Comparison of ENCODE assay signal across 8 cellular contexts in the genomic region with DNA sequence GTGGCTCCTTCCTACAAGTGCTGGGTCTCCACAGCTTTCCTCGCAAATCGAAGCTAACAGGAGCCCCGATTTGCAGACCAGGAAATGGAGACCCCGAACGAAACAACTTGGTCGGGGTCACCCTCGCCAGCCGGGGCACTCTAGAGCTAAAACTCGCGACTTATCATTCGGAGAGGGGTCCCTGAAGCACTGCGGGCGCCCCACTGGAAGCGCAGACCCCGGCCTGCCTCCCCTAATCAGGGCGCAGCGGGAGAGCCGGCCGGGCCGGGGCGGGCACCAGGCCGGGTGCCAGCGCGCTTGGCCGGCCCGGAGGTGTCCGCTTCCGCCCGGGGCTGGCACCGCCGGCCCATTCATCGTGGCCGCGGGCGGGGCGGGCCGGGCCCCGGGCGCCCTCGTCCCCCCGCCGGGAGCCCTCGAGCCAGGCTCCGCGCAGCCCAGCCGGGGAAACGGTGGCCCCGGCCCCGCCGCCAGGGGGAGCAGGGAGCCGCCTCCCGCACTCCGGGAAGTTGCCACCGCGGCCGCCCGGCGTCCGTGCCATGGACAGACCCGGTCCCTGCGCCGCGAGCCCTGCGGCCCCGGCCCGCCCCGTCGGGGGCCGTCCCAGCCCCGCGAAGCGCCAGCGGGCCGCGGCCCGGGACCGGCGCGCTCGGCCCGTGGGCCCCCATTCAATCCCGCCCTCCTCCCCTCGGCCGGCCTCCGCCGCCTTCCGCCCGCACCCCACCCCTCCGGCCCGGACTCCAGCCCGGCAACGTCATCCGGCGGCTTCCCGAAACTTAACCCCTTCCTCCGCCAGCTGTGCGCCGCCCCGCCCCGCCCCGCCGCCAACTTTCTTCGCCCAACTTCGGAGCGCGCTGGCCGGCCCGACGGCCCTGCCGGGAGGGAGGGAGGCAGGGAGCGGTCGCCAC. TPM values are rescaled to one million over a fixed set of nuclear protein-coding genes. Genes with fewer than 3 reads are reported as not detected.
DNase-seq lines count a peak whose midpoint lies in the region; ATAC-seq and FAIRE-seq lines count a peak whose summit lies in the region.

No MANE protein-coding gene starts in this region.

- H4K8ac ChIP-seq in neuronal stem cell (ENCODE audit: low read depth, low read length) = no peak overlapping the region

- peak overlapping the region; percentile 94 for H3K4me2 ChIP-seq in neuronal stem cell (ENCODE audit: insufficient read depth, low read length, poor library complexity, severe bottlenecking)

- H2AFZ ChIP-seq in neuronal stem cell (ENCODE audit: low read length) = peak overlapping the region; percentile 94

- peak; percentile 36 for ATAC-seq in GM19463 (IDR thresholded peaks at IDR 0.05; ENCODE audit: unreplicated experiment)

- H3K18ac ChIP-seq in neuronal stem cell (ENCODE audit: low read length) = peak overlapping the region; percentile 86

- H3K9me3 ChIP-seq in SJSA1 (replicated peaks) (no peaks in the 10 kb centered on the region), neuronal stem cell (replicated peaks in 1 of 2; ENCODE audit: control insufficient read depth in 2 of 2, insufficient read depth in 1 of 2, low read depth in 1 of 2, low read length in 2 of 2) (no peaks in the 10 kb centered on the region), subcutaneous abdominal adipose tissue (ENCODE audit: control insufficient read depth in 5 of 5, low read length in 5 of 5) (no peaks in the 10 kb centered on the region)

- H3K14ac ChIP-seq in neuronal stem cell (ENCODE audit: low read length) = no peak overlapping the region

- H2BK5ac ChIP-seq in neuronal stem cell (ENCODE audit: low read length) = no peak overlapping the region

- no peaks in the 10 kb centered on the region for H3K27me3 ChIP-seq in SJSA1 (replicated peaks)
- H3K27me3 ChIP-seq in neuronal stem cell (ENCODE audit: control insufficient read depth in 3 of 3, insufficient read depth in 3 of 3, low read depth in 1 of 3, low read length in 3 of 3) = peaks cover 0 to 18% (median 2%) of the 10 kb centered on the region in 3 experiments
- H3K27me3 ChIP-seq in subcutaneous abdominal adipose tissue (ENCODE audit: control insufficient read depth in 5 of 5, insufficient read depth in 4 of 5, low read length in 5 of 5) = no peaks in the 10 kb centered on the region

- FAIRE-seq in frontal cortex (lab: Jason Lieb, UNC) = no peak

- H2BK15ac ChIP-seq in neuronal stem cell (ENCODE audit: low read length) = no peak overlapping the region

- peak overlapping the region; percentile 42 for H2AK5ac ChIP-seq in neuronal stem cell (ENCODE audit: low read depth, low read length)

- H4K91ac ChIP-seq in neuronal stem cell (ENCODE audit: low read depth, low read length, poor library complexity) = no peak overlapping the region

- H3K27ac ChIP-seq in SJSA1 (peak overlapping the region; percentile 76), neuronal stem cell (replicated peaks; ENCODE audit: low read length) (no peak overlapping the region), subcutaneous abdominal adipose tissue (ENCODE audit: low read depth, low read length) (peak overlapping the region; percentile 95)

- H3K4ac ChIP-seq in neuronal stem cell (ENCODE audit: low read length) = no peak overlapping the region

- H2BK120ac ChIP-seq in neuronal stem cell (ENCODE audit: low read depth, low read length) = no peak overlapping the region

- H3K4me3 ChIP-seq in SJSA1 (peak overlapping the region; percentile 91), neuronal stem cell (ENCODE audit: low read length in 2 of 2) (peak overlapping the region; percentile 71 to 98), subcutaneous abdominal adipose tissue (ENCODE audit: low read depth in 1 of 5, low read length in 5 of 5) (peak overlapping the region; percentile 76 to 83 (median 79))

- DNase-seq in COLO829 (ENCODE audit: low spot score) (peak; percentile 68), HT1080 (ENCODE audit: low read depth) (peak; percentile 53), SJSA1 (ENCODE audit: low read depth in 1 of 2, low spot score in 2 of 2) (peak; percentile 66 to 84), frontal cortex (ENCODE audit: low spot score in 2 of 2) (peak; percentile 84 to 92), neuronal stem cell (ENCODE audit: low spot score) (peak; percentile 72)
- peak; percentile 82 for DNase-seq in activated naive CD4-positive, alpha-beta T cell treated with Interleukin-2 at 50 U/mL for 16 hours

- H3K4me1 ChIP-seq in SJSA1 (replicated peaks) (peaks cover 30% of the 10 kb centered on the region), neuronal stem cell (ENCODE audit: control insufficient read depth in 2 of 2, insufficient read depth in 1 of 2, low read depth in 1 of 2, low read length in 2 of 2) (peaks cover 0 to 9% of the 10 kb centered on the region in 2 donors), subcutaneous abdominal adipose tissue (ENCODE audit: control insufficient read depth in 5 of 5, insufficient read depth in 5 of 5, low read length in 5 of 5) (peaks cover 7 to 26% (median 23%) of the 10 kb centered on the region in 5 donors)

- no peak overlapping the region for H2BK12ac ChIP-seq in neuronal stem cell (ENCODE audit: low read length)

- H3K23ac ChIP-seq in neuronal stem cell (ENCODE audit: low read depth, low read length, poor library complexity) = no peak overlapping the region

- H3K9ac ChIP-seq in neuronal stem cell (ENCODE audit: low read depth, low read length, poor library complexity) (peak overlapping the region; percentile 64), subcutaneous abdominal adipose tissue (ENCODE audit: low read length in 5 of 5) (peak overlapping the region in 4 of 5 donors; percentile 87 to 92 (median 89))

- no peaks in the 10 kb centered on the region for H3K79me1 ChIP-seq in neuronal stem cell (ENCODE audit: low read depth, low read length)

- H3K36me3 ChIP-seq in SJSA1 (peaks cover 56% of the 10 kb centered on the region), neuronal stem cell (replicated peaks in 1 of 2; ENCODE audit: control insufficient read depth in 2 of 2, insufficient read depth in 2 of 2, low read length in 2 of 2) (no peaks in the 10 kb centered on the region), subcutaneous abdominal adipose tissue (ENCODE audit: control insufficient read depth in 5 of 5, insufficient read depth in 5 of 5, low read length in 5 of 5) (peaks cover 0 to 11% (median 9%) of the 10 kb centered on the region in 5 donors)

- no CpG with 5 or more reads among the region's 112 CpGs for WGBS in neuronal stem cell (ENCODE audit: extremely low coverage in 2 of 2, insufficient read length in 2 of 2, insufficient replicate concordance in 1 of 2), 2 donors

RNA-seq across cellular contexts. Expression of gene RRBP1, which starts 1.0 kb away (rescaled TPM):
- total RNA-seq in HT1080 (2014; rRNA removed; shearing (Covaris generic)) = 91.4 and 106 TPM in 2 replicates
- polyA plus RNA-seq in HT1080 (2015; cell fraction: cytosol; rRNA removed) = 35.4 and 36.3 TPM in 2 replicates
- 292 and 317 TPM in 2 replicates for polyA plus RNA-seq in HT1080 (2015; cell fraction: nucleus; rRNA removed)
- 241 and 272 TPM in 2 replicates for total RNA-seq in SJSA1 (2014; rRNA removed; shearing (Covaris generic))
- 6.1 TPM for total RNA-seq in frontal cortex
- polyA plus RNA-seq in neuronal stem cell (2013, experiment 1 of 2) = 22.3 TPM
- 23.5 TPM for polyA plus RNA-seq in neuronal stem cell (2013, experiment 2 of 2)

RNA-seq across cellular contexts. Expression of gene BANF2, which starts 18.7 kb away (rescaled TPM):
- total RNA-seq in HT1080 (2014; rRNA removed; shearing (Covaris generic)) = not detected in 2 replicates
- not detected in 2 replicates for polyA plus RNA-seq in HT1080 (2015; cell fraction: cytosol; rRNA removed)
- polyA plus RNA-seq in HT1080 (2015; cell fraction: nucleus; rRNA removed) = not detected in 2 replicates
- not detected in 2 replicates for total RNA-seq in SJSA1 (2014; rRNA removed; shearing (Covaris generic))
- not detected for total RNA-seq in frontal cortex
- polyA plus RNA-seq in neuronal stem cell (2013, experiment 1 of 2) = not detected
- not detected for polyA plus RNA-seq in neuronal stem cell (2013, experiment 2 of 2)

Comparison
In these comparisons a context has a peak if more than half of its experiments do, and no peak if none do; other contexts are left out.
1. RNA of gene RRBP1, which starts 1.0 kb away (total RNA-seq): 241 to 272 TPM in SJSA1 and 91.4 to 106 TPM in HT1080; 6.1 TPM in frontal cortex (single experiment); every median in the first group is over 10 times any median in the second.
2. Peak in every context shown above with its lines, with median percentiles within 50 percentile points of each other: DNase-seq and H3K4me3 ChIP-seq.